25 cellular contexts compared by ENCODE assay signal in the genomic region with DNA sequence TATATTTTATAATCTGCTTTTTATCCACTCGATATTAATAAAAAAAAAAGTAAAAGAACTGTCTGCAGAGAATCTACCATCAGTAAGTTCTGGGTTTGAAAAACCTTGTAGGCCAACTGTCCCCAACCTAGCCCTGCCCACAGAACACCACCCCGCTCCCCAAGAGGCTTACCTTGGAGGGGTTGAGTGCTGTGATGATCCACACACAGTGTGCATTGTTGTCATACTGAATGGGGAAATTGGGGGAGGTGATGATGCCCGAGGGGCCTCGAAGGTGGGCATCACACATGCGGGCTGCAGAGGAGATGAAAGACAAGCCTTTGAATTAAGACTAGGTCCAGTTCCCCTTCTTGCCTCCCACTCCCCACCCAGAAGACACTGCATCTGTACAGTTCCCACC. TPM values are rescaled to one million over a fixed set of nuclear protein-coding genes. Genes with fewer than 3 reads are reported as not detected.
DNase-seq lines count a peak whose midpoint lies in the region; ATAC-seq and TF ChIP-seq lines count a peak whose summit lies in the region.
"Had no signal": no experiment of that assay in that cellular context is flagged by ENCODE, and none has a peak within 500 bp of the region (broad histone marks: within the 10 kb centered on the region; RNA-seq: fewer than 3 reads in every experiment).

No MANE protein-coding gene starts in this region.

- no peak overlapping the region for H3K4ac ChIP-seq in mesenchymal stem cell (ENCODE audit: low read depth in 1 of 2, low read length in 2 of 2)

- H3K9me3 ChIP-seq in colonic mucosa: no peaks in the 10 kb centered on the region
- H3K9me3 ChIP-seq in esophagus muscularis mucosa: peaks cover 0 to 20% (median 9%) of the 10 kb centered on the region in 4 donors
- H3K9me3 ChIP-seq in mesenchymal stem cell (ENCODE audit: control insufficient read depth, low read length): peaks cover 56% of the 10 kb centered on the region
- H3K9me3 ChIP-seq: A549, BE2C had no signal

- H3K27ac ChIP-seq in colonic mucosa (no peak overlapping the region), esophagus muscularis mucosa (replicated peaks in 1 of 4) (no peak overlapping the region), mesenchymal stem cell (ENCODE audit: low read length, poor library complexity, severe bottlenecking) (no peak overlapping the region)
- H3K27ac ChIP-seq: A549; BLaER1 treated with 17β-estradiol and CSF1 and Interleukin-3, amounts not matched to agents 10 nM and 100 nM had no signal

- H3K4me3 Mint-ChIP-seq in WTC11: no peak overlapping the region
- H3K4me3 Mint-ChIP-seq: CD14-positive monocyte; CD4-positive, alpha-beta T cell; CD8-positive, alpha-beta memory T cell; GM23338; H9 had no signal

- POLR2A ChIA-PET in WTC11 (lab: Charles Lee): no interaction called here

- H4K91ac ChIP-seq in mesenchymal stem cell (ENCODE audit: low read length): no peak overlapping the region

- H3K4me1 ChIP-seq in colonic mucosa (no peaks in the 10 kb centered on the region), esophagus muscularis mucosa (no peaks in the 10 kb centered on the region), mesenchymal stem cell (ENCODE audit: control insufficient read depth, insufficient read depth, low read depth, low read length) (no peaks in the 10 kb centered on the region)
- H3K4me1 ChIP-seq: A549; BE2C; BLaER1 treated with 17β-estradiol and CSF1 and Interleukin-3, amounts not matched to agents 10 nM and 100 nM had no signal

- intact Hi-C loops in colonic mucosa (cut with DNase I) (no loop called here), esophagus muscularis mucosa (cut with DNase I) (no loop called here), left colon (cut with DNase I, micrococcal nuclease) (no loop called here)

- H4K8ac ChIP-seq in mesenchymal stem cell (ENCODE audit: low read length): no peak overlapping the region

- peaks cover 36% of the 10 kb centered on the region for H3K36me3 Mint-ChIP-seq in WTC11
- H3K36me3 Mint-ChIP-seq: CD14-positive monocyte; CD8-positive, alpha-beta memory T cell had no signal

- TF ChIP-seq CTCF in colonic mucosa (IDR thresholded peaks at IDR 0.05) (no peak), esophagus muscularis mucosa (IDR thresholded peaks at IDR 0.05) (no peak), WTC11 (IDR thresholded peaks at IDR 0.05) (no peak)

- no peak overlapping the region for H3K23ac ChIP-seq in mesenchymal stem cell (ENCODE audit: low read length in 2 of 2)

- no peak for TF ChIP-seq EP300 in esophagus muscularis mucosa (IDR thresholded peaks at IDR 0.05)

- H3K27me3 Mint-ChIP-seq in WTC11 (ENCODE audit: low read depth): no peaks in the 10 kb centered on the region

- 74% methylated on average over 3 of the region's 5 CpGs for WGBS in esophagus muscularis mucosa
- 60% methylated on average over 3 of the region's 5 CpGs for WGBS in mesenchymal stem cell

- H3K18ac ChIP-seq in mesenchymal stem cell (ENCODE audit: low read depth in 1 of 2, low read length in 2 of 2): no peak overlapping the region

- H2AFZ ChIP-seq in mesenchymal stem cell (ENCODE audit: low read depth, low read length): no peak overlapping the region
- H2AFZ ChIP-seq: GM23338 had no signal

- H3K4me1 Mint-ChIP-seq in WTC11: peaks cover 13% of the 10 kb centered on the region
- H3K4me1 Mint-ChIP-seq: CD14-positive monocyte; CD8-positive, alpha-beta memory T cell had no signal

- H2BK15ac ChIP-seq in mesenchymal stem cell (ENCODE audit: low read depth, poor library complexity, severe bottlenecking): no peak overlapping the region

- no peak overlapping the region for H2BK120ac ChIP-seq in mesenchymal stem cell (ENCODE audit: low read depth, low read length)

- no peaks in the 10 kb centered on the region for H3K79me1 ChIP-seq in mesenchymal stem cell (replicated peaks; ENCODE audit: low read length, poor library complexity, severe bottlenecking)

- H3K27ac Mint-ChIP-seq in WTC11: no peak overlapping the region
- H3K27ac Mint-ChIP-seq: CD4-positive, alpha-beta T cell; CD8-positive, alpha-beta memory T cell; GM23338; H9 had no signal

- CTCF ChIA-PET in WTC11 (lab: Charles Lee): no interaction called here

- no peak overlapping the region for H2AK5ac ChIP-seq in mesenchymal stem cell (ENCODE audit: low read length, severe bottlenecking)

- H2BK5ac ChIP-seq in mesenchymal stem cell (ENCODE audit: low read depth, low read length, poor library complexity, severe bottlenecking): no peak overlapping the region

- H3K4me3 ChIP-seq in colonic mucosa (no peak overlapping the region), esophagus muscularis mucosa (no peak overlapping the region), mesenchymal stem cell (ENCODE audit: insufficient read depth in 1 of 2, low read depth in 1 of 2, low read length in 2 of 2) (no peak overlapping the region)
- H3K4me3 ChIP-seq: A549; BLaER1 treated with 17β-estradiol and CSF1 and Interleukin-3, amounts not matched to agents 10 nM and 100 nM; GM23338 had no signal

- H3K36me3 ChIP-seq in colonic mucosa (no peaks in the 10 kb centered on the region), esophagus muscularis mucosa (no peaks in the 10 kb centered on the region), mesenchymal stem cell (ENCODE audit: control insufficient read depth in 1 of 2, insufficient read depth in 2 of 2, low read depth in 1 of 2, low read length in 2 of 2) (peaks cover 0 to 50% of the 10 kb centered on the region in 2 experiments)
- H3K36me3 ChIP-seq: BE2C; BLaER1 treated with 17β-estradiol and CSF1 and Interleukin-3, amounts not matched to agents 10 nM and 100 nM had no signal

- DNase-seq in colonic mucosa (peak; percentile 9), esophagus muscularis mucosa (ENCODE audit: extremely low spot score) (peak; percentile 87), mesenchymal stem cell (no peak), left colon (no peak), WTC11 (ENCODE audit: low spot score) (no peak)
- DNase-seq in activated CD8-positive, alpha-beta memory T cell treated with anti-CD3 and anti-CD28 coated beads, Interleukin-2, amount 50 U/mL, for 48 hours: no peak
- DNase-seq: 8988T; ACHN; AML-193; BE2C; CD4-positive, alpha-beta T cell; CD8-positive, alpha-beta memory T cell; DMS 273 treated with DMSO at 0.1 percent for 48 hours; DMS53; DMS79 treated with DMSO at 0.1 percent for 48 hours; GF-D8; H9 had no signal

- ATAC-seq in left colon: no peak
- ATAC-seq in WTC11: no peak
- ATAC-seq: A549, GM23338, HCT116 had no signal

- no peaks in the 10 kb centered on the region for H3K27me3 ChIP-seq in colonic mucosa
- H3K27me3 ChIP-seq in esophagus muscularis mucosa: no peaks in the 10 kb centered on the region
- H3K27me3 ChIP-seq in mesenchymal stem cell (ENCODE audit: control insufficient read depth in 1 of 2, insufficient read depth in 1 of 2, low read length in 2 of 2): no peaks in the 10 kb centered on the region
- H3K27me3 ChIP-seq: BE2C; BLaER1 treated with 17β-estradiol and CSF1 and Interleukin-3, amounts not matched to agents 10 nM and 100 nM had no signal

- no peak overlapping the region for H3K9ac ChIP-seq in colonic mucosa (ENCODE audit: low read depth in 2 of 2, low read length in 2 of 2)
- no peak overlapping the region for H3K9ac ChIP-seq in mesenchymal stem cell (ENCODE audit: low read length)
- H3K9ac ChIP-seq: BLaER1 treated with 17β-estradiol and CSF1 and Interleukin-3, amounts not matched to agents 10 nM and 100 nM had no signal

- no peak overlapping the region for H2BK12ac ChIP-seq in mesenchymal stem cell (ENCODE audit: low read length in 2 of 2)

- H3K14ac ChIP-seq in mesenchymal stem cell (ENCODE audit: low read length in 2 of 2): no peak overlapping the region

- TF ChIP-seq POLR2A in esophagus muscularis mucosa (IDR thresholded peaks at IDR 0.05; ENCODE audit: low read depth): no peak

- H3K4me2 ChIP-seq in mesenchymal stem cell (ENCODE audit: low read length, poor library complexity, severe bottlenecking): peak overlapping the region; percentile 42
- H3K4me2 ChIP-seq: A549; BLaER1 treated with 17β-estradiol and CSF1 and Interleukin-3, amounts not matched to agents 10 nM and 100 nM; GM23338 had no signal

- peaks cover 28% of the 10 kb centered on the region for H3K9me3 Mint-ChIP-seq in WTC11

TF ChIP-seq in WTC11, 78 proteins besides CTCF, POLR2A, EP300 and RAD21:
- no peak for TF ChIP-seq FOXP4 (CRISPR knock-in tag; IDR thresholded peaks at IDR 0.05)
- TF ChIP-seq NR1H2 (CRISPR knock-in tag; IDR thresholded peaks at IDR 0.05): no peak
- no peak for TF ChIP-seq RELA (CRISPR knock-in tag; IDR thresholded peaks at IDR 0.05; ENCODE audit: borderline replicate concordance)
- TF ChIP-seq NFYB (CRISPR knock-in tag; conservative IDR thresholded peaks at IDR 0.05; ENCODE audit: low read depth): no peak
- no peak for TF ChIP-seq GTF2I (CRISPR knock-in tag; conservative IDR thresholded peaks at IDR 0.05)
- TF ChIP-seq, protein P1, sequence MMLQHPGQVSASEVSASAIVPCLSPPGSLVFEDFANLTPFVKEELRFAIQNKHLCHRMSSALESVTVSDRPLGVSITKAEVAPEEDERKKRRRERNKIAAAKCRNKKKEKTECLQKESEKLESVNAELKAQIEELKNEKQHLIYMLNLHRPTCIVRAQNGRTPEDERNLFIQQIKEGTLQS (CRISPR knock-in tag; conservative IDR thresholded peaks at IDR 0.05): no peak
- no peak for TF ChIP-seq TCF7 (CRISPR knock-in tag; IDR thresholded peaks at IDR 0.05; ENCODE audit: low read depth)
- no peak for TF ChIP-seq FOXP1 (CRISPR knock-in tag; IDR thresholded peaks at IDR 0.05; ENCODE audit: borderline replicate concordance)

RNA-seq across cellular contexts. Expression of gene HMGB4, which starts 53.3 kb away (rescaled TPM):
- not detected for total RNA-seq in colonic mucosa
- total RNA-seq in esophagus muscularis mucosa: not detected
- polyA plus RNA-seq in mesenchymal stem cell (2013, experiment 1 of 2): not detected
- not detected for polyA plus RNA-seq in mesenchymal stem cell (2013, experiment 2 of 2)
- not detected for total RNA-seq in left colon
- total RNA-seq in WTC11 (2021): not detected in 3 replicates
- total RNA-seq: CD4-positive, alpha-beta T cell; CD8-positive, alpha-beta memory T cell; Daoy; G401; GM23338; H4; H9 had no signal
- polyA plus RNA-seq: A549; CD14-positive monocyte; CD8-positive, alpha-beta memory T cell; GM23338 had no signal

Comparison
In these comparisons a context has a peak if more than half of its experiments do, and no peak if none do; other contexts are left out.
1. DNase-seq: peak in colonic mucosa (single experiment) and esophagus muscularis mucosa (single experiment); none in mesenchymal stem cell (single experiment), left colon (0 of 2), WTC11 (single experiment) and activated CD8-positive, alpha-beta memory T cell treated with anti-CD3 and anti-CD28 coated beads, Interleukin-2, amount 50 U/mL, for 48 hours (single experiment).